Comparison of ENCODE assay signal across 8 cellular contexts in the genomic region with DNA sequence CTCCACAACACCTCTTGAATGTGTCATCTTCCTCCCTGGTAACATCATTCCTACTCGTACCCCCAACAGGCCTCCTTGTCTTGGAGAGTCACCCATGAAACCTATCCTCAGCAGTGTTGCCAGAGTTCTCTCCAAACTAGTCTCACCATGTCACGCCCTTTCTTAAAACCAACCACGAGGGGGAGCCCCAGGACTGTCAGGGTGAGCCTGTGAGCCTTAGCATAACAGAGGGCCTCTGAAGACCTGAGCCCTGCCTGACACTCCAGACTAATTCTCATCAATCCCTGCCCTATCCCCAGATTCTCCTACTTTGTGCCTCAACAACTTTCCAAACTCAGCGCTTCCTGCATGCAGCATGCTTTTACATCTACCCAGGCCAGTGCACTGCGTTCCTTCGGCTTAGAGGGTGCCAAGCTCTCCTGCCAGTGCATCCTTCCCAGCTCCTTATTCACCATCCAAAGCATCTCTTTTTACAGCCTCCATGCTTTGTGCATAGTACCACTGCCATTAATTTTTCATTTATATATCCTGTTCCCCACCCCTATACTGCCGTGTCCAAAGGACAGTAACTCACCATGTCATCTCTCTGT. TPM values are rescaled to one million over a fixed set of nuclear protein-coding genes. Genes with fewer than 3 reads are reported as not detected.
DNase-seq lines count a peak whose midpoint lies in the region; ATAC-seq and TF ChIP-seq lines count a peak whose summit lies in the region.

No MANE protein-coding gene starts in this region.

- no peak overlapping the region for H3K27ac ChIP-seq in PC-3 (ENCODE audit: low read length)
- no peak overlapping the region for H3K27ac ChIP-seq in neutrophil
- H3K27ac ChIP-seq in thyroid gland: no peak overlapping the region

- H3K4me3 Mint-ChIP-seq in activated T-cell treated with anti-CD3 and anti-CD28 coated beads, Interleukin-2, amount 50 U/mL, for 24 hours: no peak overlapping the region

- no peak overlapping the region for H3K27ac Mint-ChIP-seq in activated T-cell treated with anti-CD3 and anti-CD28 coated beads, Interleukin-2, amount 50 U/mL, for 24 hours

- CTCF ChIA-PET in PC-3 (lab: Charles Lee): interaction anchor here (1.0 to 1.3 kb wide), 2 partner anchors 48 to 61 kb away, joined by 3 read pairs; no protein-coding TSS in a partner anchor

- H3K9me2 ChIP-seq in PC-3 (replicated peaks; ENCODE audit: low read length): no peaks in the 10 kb centered on the region

- H2AFZ ChIP-seq in PC-3 (ENCODE audit: low read length): no peak overlapping the region

- H3K9ac ChIP-seq in PC-3 (ENCODE audit: low read length): no peak overlapping the region

- H3K36me3 ChIP-seq in PC-3 (ENCODE audit: low read depth, low read length): no peaks in the 10 kb centered on the region
- no peaks in the 10 kb centered on the region for H3K36me3 ChIP-seq in neutrophil
- H3K36me3 ChIP-seq in thyroid gland: no peaks in the 10 kb centered on the region

- H4K20me1 ChIP-seq in PC-3 (ENCODE audit: low read length): no peaks in the 10 kb centered on the region

- no peaks in the 10 kb centered on the region for H3K9me3 Mint-ChIP-seq in activated T-cell treated with anti-CD3 and anti-CD28 coated beads, Interleukin-2, amount 50 U/mL, for 24 hours

- ATAC-seq in GM21576 (IDR thresholded peaks at IDR 0.05; ENCODE audit: unreplicated experiment): peak; percentile 74
- ATAC-seq in PC-3: peak; percentile 93

- WGBS in thyroid gland, 2 donors: 38 to 42% methylated on average over 7 of the region's 7 CpGs

- H3F3A ChIP-seq in PC-3 (ENCODE audit: low read length, unreplicated experiment): no peaks in the 10 kb centered on the region

- H3K27me3 ChIP-seq in PC-3 (ENCODE audit: low read length) (no peaks in the 10 kb centered on the region), neutrophil (peaks cover 6% of the 10 kb centered on the region), thyroid gland (no peaks in the 10 kb centered on the region)

- H3K27me3 Mint-ChIP-seq in activated T-cell treated with anti-CD3 and anti-CD28 coated beads, Interleukin-2, amount 50 U/mL, for 24 hours: peaks cover 19% of the 10 kb centered on the region

- no peaks in the 10 kb centered on the region for H3K36me3 Mint-ChIP-seq in activated T-cell treated with anti-CD3 and anti-CD28 coated beads, Interleukin-2, amount 50 U/mL, for 24 hours (ENCODE audit: low read depth)

- H3K4me1 ChIP-seq in PC-3 (ENCODE audit: insufficient read depth, low read length) (no peaks in the 10 kb centered on the region), neutrophil (ENCODE audit: control insufficient read depth in 1 of 2, insufficient read depth in 1 of 2, low read depth in 1 of 2, low read length in 1 of 2) (no peaks in the 10 kb centered on the region), thyroid gland (peaks cover 0 to 9% of the 10 kb centered on the region in 2 donors)

- POLR2A ChIA-PET in PC-3 (lab: Charles Lee; ENCODE audit: unreplicated experiment): interaction anchor here (0.6 kb wide), 1 partner anchor 48 kb away, joined by 4 read pairs; no protein-coding TSS in a partner anchor

- no TSS peak for BruUV-seq in PC-3 (replicated peaks; lab: Mats Ljungman, UMichigan)

- no peak for TF ChIP-seq EP300 in Ishikawa (IDR thresholded peaks at IDR 0.05; ENCODE audit: borderline replicate concordance)

- H3K4me3 ChIP-seq in PC-3 (ENCODE audit: low read length) (no peak overlapping the region), fibroblast of pulmonary artery (replicated peaks; ENCODE audit: low read depth, low read length) (no peak overlapping the region), neutrophil (ENCODE audit: low read depth in 1 of 2, low read length in 1 of 2) (no peak overlapping the region), thyroid gland (replicated peaks in 1 of 3) (no peak overlapping the region)

- peak; percentile 96 for TF ChIP-seq RAD21 in Ishikawa (IDR thresholded peaks at IDR 0.05; ENCODE audit: low read depth)

- TF ChIP-seq POLR2A in thyroid gland (IDR thresholded peaks at IDR 0.05): no peak

- DNase-seq in Daoy (ENCODE audit: low read depth): peak; percentile 93
- DNase-seq in PC-3: peak; percentile 90
- DNase-seq in activated T-cell treated with anti-CD3 and anti-CD28 coated beads, Interleukin-2, amount 50 U/mL, for 24 hours: peak; percentile 71
- peak; percentile 93 for DNase-seq in fibroblast of pulmonary artery (ENCODE audit: low read depth)
- peak; percentile 84 to 89 for DNase-seq in thyroid gland

- no peaks in the 10 kb centered on the region for H3K4me1 Mint-ChIP-seq in activated T-cell treated with anti-CD3 and anti-CD28 coated beads, Interleukin-2, amount 50 U/mL, for 24 hours (ENCODE audit: low read depth)

- H3K9me3 ChIP-seq in PC-3 (ENCODE audit: low read length) (no peaks in the 10 kb centered on the region), neutrophil (no peaks in the 10 kb centered on the region), thyroid gland (no peaks in the 10 kb centered on the region)

- intact Hi-C loops in PC-3 (cut with micrococcal nuclease) (loop anchor here (1.0 to 10.0 kb wide), 4 partner anchors 34 to 131 kb away; a partner anchor contains a TSS), thyroid gland (cut with DNase I) (no loop called here)

- no peak overlapping the region for H3K4me2 ChIP-seq in PC-3 (ENCODE audit: low read length)

- TF ChIP-seq CTCF in PC-3 (conservative IDR thresholded peaks at IDR 0.05; ENCODE audit: low read depth, low read length) (peak; percentile 75), fibroblast of pulmonary artery (IDR thresholded peaks at IDR 0.05; ENCODE audit: low read length, missing control alignments) (peak; percentile 72), neutrophil (IDR thresholded peaks at IDR 0.05) (peak; percentile 55), thyroid gland (IDR thresholded peaks at IDR 0.05) (peak; percentile 53 to 94 (median 82))

- H3K79me2 ChIP-seq in PC-3 (ENCODE audit: low read length): no peaks in the 10 kb centered on the region

TF ChIP-seq in Ishikawa, 13 proteins besides CTCF, POLR2A, EP300 and RAD21:
- TF ChIP-seq YY1 (IDR thresholded peaks at IDR 0.05; ENCODE audit: low read depth) (no peak), CREB1 (IDR thresholded peaks at IDR 0.05; ENCODE audit: low read depth) (no peak), TCF12 (IDR thresholded peaks at IDR 0.05; ENCODE audit: low read depth) (no peak), CEBPB (IDR thresholded peaks at IDR 0.05) (no peak), TAF1 (IDR thresholded peaks at IDR 0.05; ENCODE audit: low read depth) (no peak), NFIC (IDR thresholded peaks at IDR 0.05) (no peak), ZBTB7A (IDR thresholded peaks at IDR 0.05; ENCODE audit: low read depth) (no peak), TEAD4 (IDR thresholded peaks at IDR 0.05) (no peak), FOXM1 (IDR thresholded peaks at IDR 0.05; ENCODE audit: borderline replicate concordance, low read depth) (no peak), EGR1 (IDR thresholded peaks at IDR 0.05) (no peak)
- TF ChIP-seq, protein P1, sequence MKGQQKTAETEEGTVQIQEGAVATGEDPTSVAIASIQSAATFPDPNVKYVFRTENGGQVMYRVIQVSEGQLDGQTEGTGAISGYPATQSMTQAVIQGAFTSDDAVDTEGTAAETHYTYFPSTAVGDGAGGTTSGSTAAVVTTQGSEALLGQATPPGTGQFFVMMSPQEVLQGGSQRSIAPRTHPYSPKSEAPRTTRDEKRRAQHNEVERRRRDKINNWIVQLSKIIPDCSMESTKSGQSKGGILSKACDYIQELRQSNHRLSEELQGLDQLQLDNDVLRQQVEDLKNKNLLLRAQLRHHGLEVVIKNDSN (IDR thresholded peaks at IDR 0.05): no peak
- TF ChIP-seq, protein P2, sequence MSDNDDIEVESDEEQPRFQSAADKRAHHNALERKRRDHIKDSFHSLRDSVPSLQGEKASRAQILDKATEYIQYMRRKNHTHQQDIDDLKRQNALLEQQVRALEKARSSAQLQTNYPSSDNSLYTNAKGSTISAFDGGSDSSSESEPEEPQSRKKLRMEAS (IDR thresholded peaks at IDR 0.05): no peak
- TF ChIP-seq, protein P3, sequence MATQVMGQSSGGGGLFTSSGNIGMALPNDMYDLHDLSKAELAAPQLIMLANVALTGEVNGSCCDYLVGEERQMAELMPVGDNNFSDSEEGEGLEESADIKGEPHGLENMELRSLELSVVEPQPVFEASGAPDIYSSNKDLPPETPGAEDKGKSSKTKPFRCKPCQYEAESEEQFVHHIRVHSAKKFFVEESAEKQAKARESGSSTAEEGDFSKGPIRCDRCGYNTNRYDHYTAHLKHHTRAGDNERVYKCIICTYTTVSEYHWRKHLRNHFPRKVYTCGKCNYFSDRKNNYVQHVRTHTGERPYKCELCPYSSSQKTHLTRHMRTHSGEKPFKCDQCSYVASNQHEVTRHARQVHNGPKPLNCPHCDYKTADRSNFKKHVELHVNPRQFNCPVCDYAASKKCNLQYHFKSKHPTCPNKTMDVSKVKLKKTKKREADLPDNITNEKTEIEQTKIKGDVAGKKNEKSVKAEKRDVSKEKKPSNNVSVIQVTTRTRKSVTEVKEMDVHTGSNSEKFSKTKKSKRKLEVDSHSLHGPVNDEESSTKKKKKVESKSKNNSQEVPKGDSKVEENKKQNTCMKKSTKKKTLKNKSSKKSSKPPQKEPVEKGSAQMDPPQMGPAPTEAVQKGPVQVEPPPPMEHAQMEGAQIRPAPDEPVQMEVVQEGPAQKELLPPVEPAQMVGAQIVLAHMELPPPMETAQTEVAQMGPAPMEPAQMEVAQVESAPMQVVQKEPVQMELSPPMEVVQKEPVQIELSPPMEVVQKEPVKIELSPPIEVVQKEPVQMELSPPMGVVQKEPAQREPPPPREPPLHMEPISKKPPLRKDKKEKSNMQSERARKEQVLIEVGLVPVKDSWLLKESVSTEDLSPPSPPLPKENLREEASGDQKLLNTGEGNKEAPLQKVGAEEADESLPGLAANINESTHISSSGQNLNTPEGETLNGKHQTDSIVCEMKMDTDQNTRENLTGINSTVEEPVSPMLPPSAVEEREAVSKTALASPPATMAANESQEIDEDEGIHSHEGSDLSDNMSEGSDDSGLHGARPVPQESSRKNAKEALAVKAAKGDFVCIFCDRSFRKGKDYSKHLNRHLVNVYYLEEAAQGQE (IDR thresholded peaks at IDR 0.05; ENCODE audit: low read depth): no peak

RNA-seq across cellular contexts. Expression of a gene that starts 34.2 kb away (rescaled TPM):
- 16.6 and 18.1 TPM in 2 replicates for total RNA-seq in Daoy (2014; rRNA removed; shearing (Covaris generic))
- total RNA-seq in PC-3 (2014; rRNA removed) (3.9 and 5.3 TPM in 2 replicates), thyroid gland (10 to 100 TPM; 10.8 to 17.9 (median 11.9) TPM)
